In genomic region chr20:23366384-23366783, GRCh38 we compare ENCODE assay signal across 11 cellular contexts. TPM values are rescaled to one million over a fixed set of nuclear protein-coding genes. Genes with fewer than 3 reads are reported as not detected.
DNase-seq lines count a peak whose midpoint lies in the region; ATAC-seq and TF ChIP-seq lines count a peak whose summit lies in the region.
"Had no signal": no experiment of that assay in that cellular context is flagged by ENCODE, and none has a peak within 500 bp of the region (broad histone marks: within the 10 kb centered on the region; RNA-seq: fewer than 3 reads in every experiment).

No MANE protein-coding gene starts in this region.

- ATAC-seq in DND-41 (ENCODE audit: insufficient read depth, low read depth) (no peak), naive B cell (ENCODE audit: low read depth in 2 of 2) (no peak), omental fat pad (ENCODE audit: low FRiP score) (no peak)

- DNase-seq in DND-41 (no peak), naive B cell (peak; percentile 47), activated gamma-delta T cell treated with Interleukin-2 at 50 U/mL for 16 hours (no peak), omental fat pad (ENCODE audit: low spot score) (no peak), osteocyte (ENCODE audit: extremely low spot score, unreplicated experiment) (no peak), chondrocyte (ENCODE audit: low spot score) (no peak)
- DNase-seq in activated T-helper 1 cell treated with anti-CD3 and anti-CD28 coated beads, Interleukin-12 subunit alpha, Interleukin-12 subunit beta, Interleukin-2, Interleukin-4 antibody, amounts not matched to agents 30 ng/mL and 10 ng/mL and 1 ng/mL, durations not matched to agents 14 hours and 24 hours and 36 hours (ENCODE audit: low spot score): no peak
- DNase-seq: NCI-H69; stimulated activated CD4-positive, alpha-beta T cell treated with anti-CD3 and anti-CD28 coated beads, Interleukin-2, amount 100 ng/mL, for 24 hours had no signal

- H3K79me2 ChIP-seq in DND-41 (ENCODE audit: insufficient read depth, low read length) (peaks cover 78% of the 10 kb centered on the region), KMS-11 (ENCODE audit: insufficient read depth, low read depth) (peaks cover 28% of the 10 kb centered on the region)

- H3K4me1 ChIP-seq in DND-41 (ENCODE audit: insufficient read depth, low read length): peaks cover 56% of the 10 kb centered on the region
- peaks cover 35% of the 10 kb centered on the region for H3K4me1 ChIP-seq in KMS-11 (ENCODE audit: low read depth, poor library complexity, severe bottlenecking)

- H4K20me1 ChIP-seq in DND-41 (ENCODE audit: insufficient read depth, low read length) (peaks cover 60% of the 10 kb centered on the region), KMS-11 (ENCODE audit: insufficient read depth) (no peaks in the 10 kb centered on the region)

- intact Hi-C loops in activated T-helper 1 cell treated with anti-CD3 and anti-CD28 coated beads, Interleukin-12 subunit alpha, Interleukin-12 subunit beta, Interleukin-2, Interleukin-4 antibody, amounts not matched to agents 30 ng/mL and 10 ng/mL and 1 ng/mL, durations not matched to agents 14 hours and 24 hours and 36 hours (cut with micrococcal nuclease): loop anchor here (1.0 to 2.0 kb wide), 2 partner anchors 16 to 33 kb away; no protein-coding TSS in a partner anchor

- H3K4me3 ChIP-seq in DND-41 (ENCODE audit: low read depth in 1 of 2, low read length in 2 of 2) (peak overlapping the region in 1 of 2 experiments; percentile 11; a peak in 1 of 4 replicates), KMS-11 (IDR thresholded peaks at IDR 0.05; ENCODE audit: insufficient read depth, low read depth, low read length) (no peak overlapping the region)
- H3K4me3 ChIP-seq: lung had no signal

- peaks cover 48% of the 10 kb centered on the region for H3K4me1 Mint-ChIP-seq in activated T-helper 1 cell treated with anti-CD3 and anti-CD28 coated beads, Interleukin-12 subunit alpha, Interleukin-12 subunit beta, Interleukin-2, Interleukin-4 antibody, amounts not matched to agents 30 ng/mL and 10 ng/mL and 1 ng/mL, durations not matched to agents 14 hours and 24 hours and 36 hours (ENCODE audit: low read depth)
- H3K4me1 Mint-ChIP-seq in naive B cell (peaks cover 26 to 37% (median 36%) of the 10 kb centered on the region in 3 donors), osteocyte (ENCODE audit: unreplicated experiment) (peaks cover 62% of the 10 kb centered on the region), chondrocyte (ENCODE audit: low read depth) (peaks cover 59% of the 10 kb centered on the region)

- H3K27ac ChIP-seq in DND-41 (ENCODE audit: low read length) (no peak overlapping the region), KMS-11 (no peak overlapping the region; the same call in 1 of the 2 replicates)

- no peaks in the 10 kb centered on the region for H3K9me3 ChIP-seq in DND-41 (ENCODE audit: insufficient read depth, low read length, severe bottlenecking)

- no peak overlapping the region for H2AFZ ChIP-seq in DND-41 (ENCODE audit: low read depth, low read length)
- no peak overlapping the region for H2AFZ ChIP-seq in KMS-11 (ENCODE audit: low read depth)

- H3K36me3 Mint-ChIP-seq in activated T-helper 1 cell treated with anti-CD3 and anti-CD28 coated beads, Interleukin-12 subunit alpha, Interleukin-12 subunit beta, Interleukin-2, Interleukin-4 antibody, amounts not matched to agents 30 ng/mL and 10 ng/mL and 1 ng/mL, durations not matched to agents 14 hours and 24 hours and 36 hours (ENCODE audit: low read depth): peaks cover 50% of the 10 kb centered on the region
- H3K36me3 Mint-ChIP-seq in naive B cell (peaks cover 10 to 14% of the 10 kb centered on the region in 2 donors), osteocyte (ENCODE audit: unreplicated experiment) (peaks cover 45% of the 10 kb centered on the region), chondrocyte (ENCODE audit: low read depth) (peaks cover 26% of the 10 kb centered on the region)

- H3K27me3 Mint-ChIP-seq in activated T-helper 1 cell treated with anti-CD3 and anti-CD28 coated beads, Interleukin-12 subunit alpha, Interleukin-12 subunit beta, Interleukin-2, Interleukin-4 antibody, amounts not matched to agents 30 ng/mL and 10 ng/mL and 1 ng/mL, durations not matched to agents 14 hours and 24 hours and 36 hours (ENCODE audit: insufficient read depth): peaks cover 1% of the 10 kb centered on the region
- H3K27me3 Mint-ChIP-seq in naive B cell: no peaks in the 10 kb centered on the region
- no peaks in the 10 kb centered on the region for H3K27me3 Mint-ChIP-seq in osteocyte (ENCODE audit: unreplicated experiment)
- no peaks in the 10 kb centered on the region for H3K27me3 Mint-ChIP-seq in chondrocyte (ENCODE audit: low read depth)

- no peaks in the 10 kb centered on the region for H3K9me3 Mint-ChIP-seq in activated T-helper 1 cell treated with anti-CD3 and anti-CD28 coated beads, Interleukin-12 subunit alpha, Interleukin-12 subunit beta, Interleukin-2, Interleukin-4 antibody, amounts not matched to agents 30 ng/mL and 10 ng/mL and 1 ng/mL, durations not matched to agents 14 hours and 24 hours and 36 hours
- H3K9me3 Mint-ChIP-seq in naive B cell: no peaks in the 10 kb centered on the region
- H3K9me3 Mint-ChIP-seq in osteocyte (ENCODE audit: unreplicated experiment): no peaks in the 10 kb centered on the region
- no peaks in the 10 kb centered on the region for H3K9me3 Mint-ChIP-seq in chondrocyte (ENCODE audit: low read depth)

- peaks cover 72% of the 10 kb centered on the region for H3K36me3 ChIP-seq in DND-41 (ENCODE audit: insufficient read depth, low read length)
- H3K36me3 ChIP-seq in KMS-11 (ENCODE audit: insufficient read depth): no peaks in the 10 kb centered on the region

- H3K4me3 Mint-ChIP-seq in activated T-helper 1 cell treated with anti-CD3 and anti-CD28 coated beads, Interleukin-12 subunit alpha, Interleukin-12 subunit beta, Interleukin-2, Interleukin-4 antibody, amounts not matched to agents 30 ng/mL and 10 ng/mL and 1 ng/mL, durations not matched to agents 14 hours and 24 hours and 36 hours: peak overlapping the region; percentile 32
- H3K4me3 Mint-ChIP-seq in naive B cell (peak overlapping the region in 3 of 8 donors; percentile 42 to 76 (median 71)), osteocyte (ENCODE audit: unreplicated experiment) (no peak overlapping the region), chondrocyte (ENCODE audit: unreplicated experiment) (no peak overlapping the region)

- no peak overlapping the region for H3K9ac ChIP-seq in DND-41 (ENCODE audit: low read depth, low read length)
- no peak overlapping the region for H3K9ac ChIP-seq in KMS-11

- H3K27me3 ChIP-seq in DND-41 (ENCODE audit: insufficient read depth, low read length, poor library complexity): no peaks in the 10 kb centered on the region
- no peaks in the 10 kb centered on the region for H3K27me3 ChIP-seq in KMS-11 (ENCODE audit: insufficient read depth, low read depth)

- TF ChIP-seq CTCF in DND-41 (IDR thresholded peaks at IDR 0.05; ENCODE audit: borderline replicate concordance, extremely low read depth, low read length, poor library complexity, severe bottlenecking) (no peak), KMS-11 (conservative IDR thresholded peaks at IDR 0.05; ENCODE audit: low read depth, low read length) (no peak), omental fat pad (IDR thresholded peaks at IDR 0.05) (no peak), osteocyte (IDR thresholded peaks at IDR 0.05) (no peak), chondrocyte (IDR thresholded peaks at IDR 0.05) (no peak)

- peak overlapping the region; percentile 50; the same call in 1 of the 2 replicates for H3K4me2 ChIP-seq in DND-41 (ENCODE audit: insufficient read depth, low read length)
- peak overlapping the region; percentile 28 for H3K4me2 ChIP-seq in KMS-11

- H3K27ac Mint-ChIP-seq in activated T-helper 1 cell treated with anti-CD3 and anti-CD28 coated beads, Interleukin-12 subunit alpha, Interleukin-12 subunit beta, Interleukin-2, Interleukin-4 antibody, amounts not matched to agents 30 ng/mL and 10 ng/mL and 1 ng/mL, durations not matched to agents 14 hours and 24 hours and 36 hours: peak overlapping the region; percentile 74
- H3K27ac Mint-ChIP-seq in naive B cell (peak overlapping the region; percentile 78 to 95 (median 87)), osteocyte (ENCODE audit: unreplicated experiment) (no peak overlapping the region), chondrocyte (ENCODE audit: unreplicated experiment) (no peak overlapping the region)

RNA-seq across cellular contexts. Expression of gene GZF1, which starts 4.4 kb away (rescaled TPM):
- 10.6 and 12.6 TPM in 2 replicates for total RNA-seq in activated T-helper 1 cell treated with anti-CD3 and anti-CD28 coated beads, Interleukin-12 subunit alpha, Interleukin-12 subunit beta, Interleukin-2, Interleukin-4 antibody, amounts not matched to agents 30 ng/mL and 10 ng/mL and 1 ng/mL, durations not matched to agents 14 hours and 24 hours and 36 hours
- 1 to 10 TPM in 5 of 6 donors, not detected in 1; 2.3 to 3.5 (median 3.1) TPM for polyA plus RNA-seq in naive B cell (ENCODE audit: low read depth in 6 of 6)
- total RNA-seq in omental fat pad: 10 to 100 TPM; 12.7 to 29.0 (median 18.8) TPM
- total RNA-seq in osteocyte: 14.4 and 16.8 TPM in 2 replicates
- 10.7 to 14.6 TPM (median 11.4 TPM) in 3 replicates for total RNA-seq in chondrocyte

RNA-seq across cellular contexts. Expression of gene NXT1, which starts 15.8 kb away (rescaled TPM):
- 58.9 and 62.6 TPM in 2 replicates for total RNA-seq in activated T-helper 1 cell treated with anti-CD3 and anti-CD28 coated beads, Interleukin-12 subunit alpha, Interleukin-12 subunit beta, Interleukin-2, Interleukin-4 antibody, amounts not matched to agents 30 ng/mL and 10 ng/mL and 1 ng/mL, durations not matched to agents 14 hours and 24 hours and 36 hours
- 10 to 100 TPM; 58.3 to 81.9 (median 65.7) TPM for polyA plus RNA-seq in naive B cell (ENCODE audit: low read depth in 6 of 6)
- total RNA-seq in omental fat pad (10 to 100 TPM; 17.5 to 95.0 (median 33.3) TPM), osteocyte (12.4 and 14.0 TPM in 2 replicates), chondrocyte (16.9 to 18.2 TPM (median 18.1 TPM) in 3 replicates)

RNA-seq across cellular contexts. Expression of gene NAPB, which starts 54.9 kb away (rescaled TPM):
- total RNA-seq in activated T-helper 1 cell treated with anti-CD3 and anti-CD28 coated beads, Interleukin-12 subunit alpha, Interleukin-12 subunit beta, Interleukin-2, Interleukin-4 antibody, amounts not matched to agents 30 ng/mL and 10 ng/mL and 1 ng/mL, durations not matched to agents 14 hours and 24 hours and 36 hours: 14.0 and 15.5 TPM in 2 replicates
- polyA plus RNA-seq in naive B cell (ENCODE audit: low read depth in 6 of 6): 1 to 10 TPM; 4.1 to 8.3 (median 6.3) TPM
- total RNA-seq in omental fat pad (10 to 100 TPM in 3 of 4 donors, 1 to 10 TPM in 1; 7.0 to 14.8 (median 13.1) TPM), osteocyte (8.8 and 10.5 TPM in 2 replicates), chondrocyte (7.5 to 10.6 TPM (median 8.1 TPM) in 3 replicates)

Comparison
In these comparisons a context has a peak if more than half of its experiments do, and no peak if none do; other contexts are left out.
1. H3K27ac Mint-ChIP-seq: peak in activated T-helper 1 cell treated with anti-CD3 and anti-CD28 coated beads, Interleukin-12 subunit alpha, Interleukin-12 subunit beta, Interleukin-2, Interleukin-4 antibody, amounts not matched to agents 30 ng/mL and 10 ng/mL and 1 ng/mL, durations not matched to agents 14 hours and 24 hours and 36 hours (single experiment) and naive B cell (6 of 6); none in osteocyte (single experiment) and chondrocyte (single experiment).